8 cellular contexts compared by ENCODE assay signal in genomic region chr6:43516697-43517502, GRCh38. TPM values are rescaled to one million over a fixed set of nuclear protein-coding genes. Genes with fewer than 3 reads are reported as not detected.
DNase-seq lines count a peak whose midpoint lies in the region; ATAC-seq and TF ChIP-seq lines count a peak whose summit lies in the region.

TSS of gene POLR1C (plus strand) at chr6:43517089. CDS start at chr6:43517110, 21 bp downstream.
TSS of gene YIPF3 (minus strand) at chr6:43516926. CDS start at chr6:43516807, 119 bp downstream.

- TF ChIP-seq CTCF in LNCaP clone FGC (IDR thresholded peaks at IDR 0.05; ENCODE audit: control insufficient read depth, extremely low read depth, insufficient read depth): no peak
- TF ChIP-seq CTCF in natural killer cell (IDR thresholded peaks at IDR 0.05): no peak

- H3K4me3 ChIP-seq in LNCaP clone FGC (ENCODE audit: low read depth, low read length): peak within 1 kb of the TSS; percentile 65

- H3K27ac Mint-ChIP-seq in natural killer cell: no peak within 1 kb of the TSS

- H3K4me3 Mint-ChIP-seq in natural killer cell: no peak within 1 kb of the TSS

- no peaks in the 10 kb centered on the region for H3K9me3 Mint-ChIP-seq in natural killer cell

- intact Hi-C loops in natural killer cell (cut with micrococcal nuclease): loop anchor here (1.0 to 10.0 kb wide), 4 partner anchors 40 to 152 kb away; partner anchors contain the start of genes ABCC10, POLH, TJAP1 and XPO5

- ATAC-seq in natural killer cell: peak; percentile 94 to 95 (median 95)

- H3K4me1 Mint-ChIP-seq in natural killer cell: peaks cover 1 to 14% of the 10 kb centered on the region in 2 donors

- H3K27me3 Mint-ChIP-seq in natural killer cell (ENCODE audit: low read depth in 2 of 2): no peaks in the 10 kb centered on the region

- DNase-seq in EH (ENCODE audit: low read depth) (peak; percentile 99), GOT3 (lab: John Stamatoyannopoulos, UW) (peak; percentile 88), LNCaP clone FGC (ENCODE audit: low read depth) (peak; percentile 93), RPMI8226 (peak; percentile 99), fibroblast of peridontal ligament (ENCODE audit: extremely low read depth) (peak; percentile 99), natural killer cell (peak; percentile 95)
- DNase-seq in activated T-helper 1 cell treated with anti-CD3 and anti-CD28 coated beads, Interleukin-2, amount 50 U/mL, for 16 hours (ENCODE audit: low read depth in 1 of 2, low spot score in 1 of 2): peak; percentile 92 to 94
- peak; percentile 96 for DNase-seq in stimulated activated naive CD4-positive, alpha-beta T cell treated with Interleukin-2 at 50 U/mL for 16 hours (lab: John Stamatoyannopoulos, UW)

- peaks cover under 1% of the 10 kb centered on the region for H3K36me3 Mint-ChIP-seq in natural killer cell

RNA-seq across cellular contexts. Expression of gene POLR1C, which starts in this region (rescaled TPM):
- 10 to 100 TPM; 22.3 to 29.3 (median 25.8) TPM for total RNA-seq in natural killer cell

RNA-seq across cellular contexts. Expression of gene YIPF3, which starts in this region (rescaled TPM):
- total RNA-seq in natural killer cell: 10 to 100 TPM; 59.3 to 78.4 (median 70.0) TPM

Comparison
In these comparisons a context has a peak if more than half of its experiments do, and no peak if none do; other contexts are left out.
1. Peak in every context shown above with its lines: DNase-seq, ATAC-seq and H3K4me3 ChIP-seq.